9 cellular contexts compared by ENCODE assay signal in genomic region chr17:48647103-48647963, GRCh38. TPM values are rescaled to one million over a fixed set of nuclear protein-coding genes. Genes with fewer than 3 reads are reported as not detected.
DNase-seq lines count a peak whose midpoint lies in the region; ATAC-seq and TF ChIP-seq lines count a peak whose summit lies in the region.
"Had no signal": no experiment of that assay in that cellular context is flagged by ENCODE, and none has a peak within 500 bp of the region (broad histone marks: within the 10 kb centered on the region; RNA-seq: fewer than 3 reads in every experiment).

No MANE protein-coding gene starts in this region.

- H3K27me3 ChIP-seq in skeletal muscle tissue (ENCODE audit: control insufficient read depth in 3 of 3, insufficient read depth in 3 of 3, low read length in 3 of 3) = peaks cover 68 to 71% (median 68%) of the 10 kb centered on the region in 3 donors

- H3K27ac ChIP-seq in skeletal muscle tissue (ENCODE audit: low read depth, low read length) = no peak overlapping the region
- H3K27ac ChIP-seq: C4-2B had no signal

- peak overlapping the region in 1 of 3 donors; percentile 1 for H3K9ac ChIP-seq in skeletal muscle tissue (ENCODE audit: low read depth in 1 of 3, low read length in 3 of 3)

- no peak for TF ChIP-seq CTCF in fibroblast of villous mesenchyme (IDR thresholded peaks at IDR 0.05; ENCODE audit: insufficient read depth, low read depth, low read length)

- no peaks in the 10 kb centered on the region for H3K36me3 ChIP-seq in skeletal muscle tissue (ENCODE audit: control insufficient read depth in 3 of 3, insufficient read depth in 3 of 3, low read length in 3 of 3)

- DNase-seq in NCI-H1417 (lab: John Stamatoyannopoulos, UW) (peak in 2 of 3 experiments; percentile 62 to 71), NCI-H1417 treated with DMSO at 0.1 percent for 48 hours (lab: John Stamatoyannopoulos, UW) (no peak), OCI-M1 (lab: John Stamatoyannopoulos, UW) (peak; percentile 74), fibroblast of villous mesenchyme (ENCODE audit: low read depth) (no peak), NCI-H1694 (lab: John Stamatoyannopoulos, UW) (no peak)
- no peak for DNase-seq in activated CD4-positive, alpha-beta T cell treated with anti-CD3 and anti-CD28 coated beads, Interleukin-2, amount 50 U/mL, for 4 hours

- ATAC-seq in HG03025 (IDR thresholded peaks at IDR 0.05; ENCODE audit: low FRiP score, unreplicated experiment) = no peak

- peaks cover 2 to 7% (median 3%) of the 10 kb centered on the region in 3 donors for H3K4me1 ChIP-seq in skeletal muscle tissue (ENCODE audit: control insufficient read depth in 3 of 3, insufficient read depth in 3 of 3, low read length in 3 of 3)

- H3K9me3 ChIP-seq in skeletal muscle tissue (ENCODE audit: control insufficient read depth in 3 of 3, low read length in 3 of 3) = no peaks in the 10 kb centered on the region

- H3K4me3 ChIP-seq in fibroblast of villous mesenchyme (ENCODE audit: low read depth, low read length) = peak overlapping the region; percentile 58
- peak overlapping the region; percentile 55 to 62 (median 56) for H3K4me3 ChIP-seq in skeletal muscle tissue (ENCODE audit: low read length in 3 of 3)

RNA-seq across cellular contexts. Expression of gene HOXB9, which starts 21.2 kb away (rescaled TPM):
- not detected in 2 replicates for total RNA-seq in fibroblast of villous mesenchyme
- not detected for total RNA-seq in skeletal muscle tissue

RNA-seq across cellular contexts. Expression of gene HOXB8, which starts 32.2 kb away (rescaled TPM):
- total RNA-seq in fibroblast of villous mesenchyme (not detected in 2 replicates), skeletal muscle tissue (not detected)

RNA-seq across cellular contexts. Expression of gene HOXB7, which starts 36.5 kb away (rescaled TPM):
- total RNA-seq in fibroblast of villous mesenchyme = 1.7 and 2.6 TPM in 2 replicates
- total RNA-seq in skeletal muscle tissue = 1.0 TPM

RNA-seq across cellular contexts. Expression of gene HOXB6, which starts 42.5 kb away (rescaled TPM):
- total RNA-seq in fibroblast of villous mesenchyme = 1.3 and 1.6 TPM in 2 replicates
- not detected for total RNA-seq in skeletal muscle tissue

RNA-seq across cellular contexts. Expression of gene HOXB5, which starts 53.8 kb away (rescaled TPM):
- 0.32 and 0.43 TPM in 2 replicates for total RNA-seq in fibroblast of villous mesenchyme
- total RNA-seq in skeletal muscle tissue = not detected

Comparison
In these comparisons a context has a peak if more than half of its experiments do, and no peak if none do; other contexts are left out.
1. DNase-seq: peak in NCI-H1417 (2 of 3) and OCI-M1 (single experiment); none in NCI-H1417 treated with DMSO at 0.1 percent for 48 hours (single experiment), fibroblast of villous mesenchyme (single experiment), NCI-H1694 (single experiment) and activated CD4-positive, alpha-beta T cell treated with anti-CD3 and anti-CD28 coated beads, Interleukin-2, amount 50 U/mL, for 4 hours (0 of 2).